Comparison of ENCODE assay signal across 1 cellular context in the genomic region with DNA sequence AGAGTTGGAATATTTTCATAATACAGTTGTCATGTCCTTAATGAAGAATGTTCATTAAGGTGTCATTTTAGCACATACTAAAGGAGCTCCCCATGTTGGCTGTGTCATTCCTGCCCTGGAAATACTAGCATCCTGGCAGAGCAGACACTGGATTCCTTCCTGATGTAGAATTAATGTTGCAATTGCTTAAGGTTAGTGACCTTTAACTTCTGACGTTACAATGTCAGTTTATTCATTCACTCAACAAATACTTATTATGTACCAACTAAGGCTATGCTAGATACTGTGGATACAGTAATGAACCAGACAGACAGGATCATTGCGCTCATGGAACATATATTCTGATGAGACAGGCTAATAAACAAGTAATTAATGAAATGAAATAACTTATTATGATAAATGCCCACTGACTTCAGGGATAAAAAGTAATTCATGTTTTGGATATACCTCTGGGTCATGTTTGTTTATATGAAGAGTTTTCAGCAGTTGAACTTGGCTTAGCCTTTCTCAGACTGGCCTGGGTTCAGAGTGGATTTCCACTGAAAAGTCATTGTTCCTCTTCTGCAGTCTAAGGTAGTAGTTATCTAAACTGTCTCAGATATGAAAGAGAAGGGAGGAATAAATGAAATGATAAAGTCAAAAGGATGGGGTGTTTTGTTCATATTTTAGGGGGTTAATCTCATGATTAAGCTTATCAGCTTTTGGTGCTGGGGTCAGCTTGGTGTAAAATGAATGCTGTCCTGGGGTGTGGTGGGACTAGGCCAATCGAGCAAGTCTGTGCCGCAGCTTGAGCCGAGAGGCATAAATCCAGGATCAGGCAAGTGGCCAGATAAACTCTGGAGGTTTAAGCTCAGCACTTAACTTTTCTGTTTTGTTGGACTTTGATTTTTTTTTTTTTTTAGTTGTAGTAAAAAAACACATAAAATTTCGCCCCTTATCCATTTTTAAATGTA.
TF ChIP-seq lines count a peak whose summit lies in the region.

No MANE protein-coding gene starts in this region.

TF ChIP-seq in IMR-90, 13 proteins besides CTCF, POLR2A, EP300 and RAD21:
- no peak for TF ChIP-seq BHLHE40 (IDR thresholded peaks at IDR 0.05; ENCODE audit: low read depth, low read length)
- no peak for TF ChIP-seq MAZ (IDR thresholded peaks at IDR 0.05; ENCODE audit: borderline replicate concordance, low read depth, low read length)
- no peak for TF ChIP-seq MAFK (IDR thresholded peaks at IDR 0.05; ENCODE audit: low read depth, low read length)
- TF ChIP-seq CHD1 (IDR thresholded peaks at IDR 0.05; ENCODE audit: low read depth, low read length) = no peak
- TF ChIP-seq ELK1 (IDR thresholded peaks at IDR 0.05; ENCODE audit: borderline replicate concordance, low read depth, low read length) = no peak
- no peak for TF ChIP-seq FOS (IDR thresholded peaks at IDR 0.05; ENCODE audit: low read depth, low read length)
- TF ChIP-seq USF2 (IDR thresholded peaks at IDR 0.05; ENCODE audit: low read depth, low read length) = no peak
- no peak for TF ChIP-seq CEBPB (IDR thresholded peaks at IDR 0.05; ENCODE audit: low read depth, low read length)
- TF ChIP-seq SMC3 (IDR thresholded peaks at IDR 0.05; ENCODE audit: low read depth, low read length) = no peak
- TF ChIP-seq RCOR1 (IDR thresholded peaks at IDR 0.05; ENCODE audit: insufficient replicate concordance, low read length) = no peak
- no peak for TF ChIP-seq RFX5 (IDR thresholded peaks at IDR 0.05; ENCODE audit: low read depth, low read length)
- no peak for TF ChIP-seq NFE2L2 (IDR thresholded peaks at IDR 0.05; ENCODE audit: low read depth, low read length)
- no peak for TF ChIP-seq MXI1 (IDR thresholded peaks at IDR 0.05; ENCODE audit: borderline replicate concordance, low read depth, low read length)
